Comparison of ENCODE assay signal across 20 cellular contexts in the genomic region with DNA sequence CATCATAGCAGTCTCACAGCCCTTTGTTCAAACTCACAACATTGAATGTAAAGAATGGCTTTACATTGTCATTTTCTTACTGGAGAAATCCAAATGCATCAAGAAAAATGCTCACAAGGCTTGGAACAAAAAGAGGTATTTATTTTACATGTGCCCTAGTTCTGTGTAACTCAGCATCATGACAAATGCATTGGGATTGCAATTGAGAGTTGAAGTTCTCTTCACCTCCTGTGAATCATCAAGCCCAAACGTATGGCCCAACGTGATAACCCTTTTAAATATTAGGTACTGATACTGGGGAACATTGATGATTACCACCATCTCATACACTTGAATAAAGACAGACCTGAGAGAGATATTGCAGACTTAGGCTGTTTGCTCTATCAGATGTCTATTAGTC.
"Had no signal": no experiment of that assay in that cellular context is flagged by ENCODE, and none has a peak within 500 bp of the region (broad histone marks: within the 10 kb centered on the region; RNA-seq: fewer than 3 reads in every experiment).

No MANE protein-coding gene starts in this region.

- H3K36me3 ChIP-seq: ascending aorta, cardiac muscle cell, left lung, tibial artery had no signal

- H3K4me3 Mint-ChIP-seq: activated naive CD4-positive, alpha-beta T cell treated with anti-CD3 and anti-CD28 coated beads, Interleukin-2, amount 10 ng/mL, durations not matched to agents 7 days and 5 days; activated naive CD8-positive, alpha-beta T cell treated with anti-CD3 and anti-CD28 coated beads, Interleukin-2, amount 50 U/mL, for 24 hours; endodermal cell; nephron progenitor cell; T-cell had no signal

- H3K27ac ChIP-seq: ascending aorta, cardiac muscle cell, left lung, tibial artery had no signal

- H3K4me3 ChIP-seq: ascending aorta, cardiac muscle cell, left lung, tibial artery had no signal

- H3K4me1 Mint-ChIP-seq: activated naive CD4-positive, alpha-beta T cell treated with anti-CD3 and anti-CD28 coated beads, Interleukin-2, amount 10 ng/mL, durations not matched to agents 7 days and 5 days; activated naive CD8-positive, alpha-beta T cell treated with anti-CD3 and anti-CD28 coated beads, Interleukin-2, amount 50 U/mL, for 24 hours; nephron progenitor cell; T-cell had no signal

- H3K27ac Mint-ChIP-seq: activated naive CD4-positive, alpha-beta T cell treated with anti-CD3 and anti-CD28 coated beads, Interleukin-2, amount 10 ng/mL, durations not matched to agents 7 days and 5 days; activated naive CD8-positive, alpha-beta T cell treated with anti-CD3 and anti-CD28 coated beads, Interleukin-2, amount 50 U/mL, for 24 hours; endodermal cell; nephron progenitor cell; T-cell had no signal

- FAIRE-seq: colon had no signal

- ATAC-seq: activated naive CD8-positive, alpha-beta T cell treated with anti-CD3 and anti-CD28 coated beads, Interleukin-2, amount 50 U/mL, for 24 hours; left lung; SK-N-SH treated with all-trans-retinoic acid at 6 μM for 48 hours; T-cell had no signal

- H3K36me3 Mint-ChIP-seq: activated naive CD4-positive, alpha-beta T cell treated with anti-CD3 and anti-CD28 coated beads, Interleukin-2, amount 10 ng/mL, durations not matched to agents 7 days and 5 days; T-cell had no signal

- H3K9me3 Mint-ChIP-seq: activated naive CD4-positive, alpha-beta T cell treated with anti-CD3 and anti-CD28 coated beads, Interleukin-2, amount 10 ng/mL, durations not matched to agents 7 days and 5 days; nephron progenitor cell had no signal

- H3K27me3 Mint-ChIP-seq: activated naive CD4-positive, alpha-beta T cell treated with anti-CD3 and anti-CD28 coated beads, Interleukin-2, amount 10 ng/mL, durations not matched to agents 7 days and 5 days; activated naive CD8-positive, alpha-beta T cell treated with anti-CD3 and anti-CD28 coated beads, Interleukin-2, amount 50 U/mL, for 24 hours had no signal

- H3K9me3 ChIP-seq: ascending aorta, left lung, tibial artery had no signal

- H3K27me3 ChIP-seq: ascending aorta, cardiac muscle cell, left lung, tibial artery had no signal

- DNase-seq: activated CD4-positive, alpha-beta T cell treated with anti-CD3 and anti-CD28 coated beads, Interleukin-2, amount 50 U/mL, for 1 hour; activated CD4-positive, CD25-positive, alpha-beta regulatory T cell treated with anti-CD3 and anti-CD28 coated beads, Interleukin-2, amount 50 U/mL, for 72 hours; activated CD8-positive, alpha-beta memory T cell treated with anti-CD3 and anti-CD28 coated beads, Interleukin-2, amount 50 U/mL, for 48 hours; activated effector memory CD4-positive, alpha-beta T cell treated with Interleukin-2 at 50 U/mL for 16 hours; activated naive CD4-positive, alpha-beta T cell treated with anti-CD3 and anti-CD28 coated beads, Interleukin-2, amount 10 ng/mL, durations not matched to agents 7 days and 5 days; activated naive CD8-positive, alpha-beta T cell treated with anti-CD3 and anti-CD28 coated beads, Interleukin-2, amount 50 U/mL, for 24 hours; activated T-cell treated with anti-CD3 and anti-CD28 coated beads, Interleukin-2, amount 50 U/mL, for 48 hours; endodermal cell; islet precursor cell; left lung; nephron progenitor cell; retina; stimulated activated naive CD4-positive, alpha-beta T cell treated with Interleukin-2 at 50 U/mL for 16 hours; substantia nigra; T-cell; tibial artery had no signal
